ENCODE assay signal across 28 cellular contexts in the genomic region with DNA sequence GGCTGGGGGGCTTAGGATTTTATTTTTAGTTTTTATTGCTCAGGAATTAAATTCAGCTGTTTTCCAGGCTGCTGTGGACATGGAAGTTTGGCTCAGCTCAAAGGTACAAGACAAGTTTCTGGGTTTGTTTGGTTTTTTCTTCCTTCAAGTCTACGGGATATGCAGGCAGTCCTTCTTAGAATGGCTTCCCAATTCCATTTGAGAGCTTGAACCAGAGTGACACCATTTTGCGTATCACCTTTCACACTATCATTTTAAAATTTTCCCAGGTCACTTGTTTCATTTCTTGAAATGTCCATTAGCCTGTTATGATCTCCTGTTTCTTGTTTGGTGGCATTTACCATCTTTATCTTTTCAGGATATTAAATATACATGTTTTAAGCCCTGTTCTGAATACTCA.
"Had no signal": no experiment of that assay in that cellular context is flagged by ENCODE, and none has a peak within 500 bp of the region (broad histone marks: within the 10 kb centered on the region; RNA-seq: fewer than 3 reads in every experiment).

No MANE protein-coding gene starts in this region.

- H3K9me3 Mint-ChIP-seq: natural killer cell; nephron; neural progenitor cell; stimulated activated effector memory CD8-positive, alpha-beta T cell treated with anti-CD3 and anti-CD28 coated beads, Interleukin-12 subunit alpha, Interleukin-12 subunit beta, amount 100 ng/mL, for 72 hours; stimulated activated naive B cell treated with anti-CD40 and anti-IgM and Interleukin-4, amounts not matched to agents 10 μg/mL and 1 μg/mL and 100 μg/mL, for 72 hours; stimulated activated naive CD8-positive, alpha-beta T cell treated with anti-CD3 and anti-CD28 coated beads, Interleukin-15, Interleukin-2, amounts not matched to agents 100 ng/mL and 50 ng/mL, for 24 hours had no signal

- H3K4me3 ChIP-seq: neural progenitor cell, pancreas, psoas muscle, right lobe of liver, sigmoid colon, stomach, thoracic aorta, thyroid gland, tibial nerve, upper lobe of left lung, vagina had no signal

- H3K9me3 ChIP-seq: pancreas, psoas muscle, right lobe of liver, sigmoid colon, stomach, thoracic aorta, thyroid gland, tibial nerve, upper lobe of left lung, vagina had no signal

- H3K9ac ChIP-seq: neural progenitor cell had no signal

- H3K27me3 Mint-ChIP-seq: progenitor cell of endocrine pancreas; stimulated activated naive B cell treated with anti-CD40 and anti-IgM and Interleukin-4, amounts not matched to agents 10 μg/mL and 1 μg/mL and 100 μg/mL, for 72 hours; stimulated activated naive CD8-positive, alpha-beta T cell treated with anti-CD3 and anti-CD28 coated beads, Interleukin-15, Interleukin-2, amounts not matched to agents 100 ng/mL and 50 ng/mL, for 24 hours had no signal

- H3K27me3 ChIP-seq: neural progenitor cell, pancreas, right lobe of liver, sigmoid colon, stomach, thyroid gland, tibial nerve, upper lobe of left lung, vagina had no signal

- ATAC-seq: psoas muscle; right cardiac atrium; stimulated activated naive B cell treated with anti-CD40 and anti-IgM and Interleukin-4, amounts not matched to agents 10 μg/mL and 1 μg/mL and 100 μg/mL, for 72 hours had no signal

- H3K36me3 ChIP-seq: neural progenitor cell, pancreas, right lobe of liver, sigmoid colon, stomach, thoracic aorta, thyroid gland, tibial nerve, upper lobe of left lung, vagina had no signal

- H3K4me3 Mint-ChIP-seq: natural killer cell; nephron; neural progenitor cell; stimulated activated effector memory CD8-positive, alpha-beta T cell treated with anti-CD3 and anti-CD28 coated beads, Interleukin-12 subunit alpha, Interleukin-12 subunit beta, amount 100 ng/mL, for 72 hours; stimulated activated naive B cell treated with anti-CD40 and anti-IgM and Interleukin-4, amounts not matched to agents 10 μg/mL and 1 μg/mL and 100 μg/mL, for 72 hours; stimulated activated naive CD8-positive, alpha-beta T cell treated with anti-CD3 and anti-CD28 coated beads, Interleukin-15, Interleukin-2, amounts not matched to agents 100 ng/mL and 50 ng/mL, for 24 hours had no signal

- H3K27ac Mint-ChIP-seq: neural progenitor cell; progenitor cell of endocrine pancreas; stimulated activated effector memory CD8-positive, alpha-beta T cell treated with anti-CD3 and anti-CD28 coated beads, Interleukin-12 subunit alpha, Interleukin-12 subunit beta, amount 100 ng/mL, for 72 hours; stimulated activated naive B cell treated with anti-CD40 and anti-IgM and Interleukin-4, amounts not matched to agents 10 μg/mL and 1 μg/mL and 100 μg/mL, for 72 hours; stimulated activated naive CD8-positive, alpha-beta T cell treated with anti-CD3 and anti-CD28 coated beads, Interleukin-15, Interleukin-2, amounts not matched to agents 100 ng/mL and 50 ng/mL, for 24 hours had no signal

- H2AFZ ChIP-seq: neural progenitor cell had no signal

- H3K4me1 ChIP-seq: neural progenitor cell, pancreas, psoas muscle, right lobe of liver, stomach, thyroid gland, tibial nerve, upper lobe of left lung, vagina had no signal

- H3K4me2 ChIP-seq: neural progenitor cell had no signal

- H3K4me1 Mint-ChIP-seq: natural killer cell; neural progenitor cell; stimulated activated naive B cell treated with anti-CD40 and anti-IgM and Interleukin-4, amounts not matched to agents 10 μg/mL and 1 μg/mL and 100 μg/mL, for 72 hours had no signal

- DNase-seq: natural killer cell; nucleus accumbens; pancreas; posterior cingulate gyrus; psoas muscle; right cardiac atrium; right lobe of liver; sigmoid colon; small intestine; stimulated activated CD4-positive, alpha-beta T cell treated with anti-CD3 and anti-CD28 coated beads, Interleukin-15, amount 100 ng/mL, for 24 hours; stimulated activated CD4-positive, alpha-beta T cell treated with anti-CD3 and anti-CD28 coated beads, Interleukin-2, amount 100 ng/mL, for 24 hours; stimulated activated CD4-positive, alpha-beta T cell treated with anti-CD3 and anti-CD28 coated beads, Interleukin-2, amount 100 ng/mL, for 48 hours; stimulated activated CD4-positive, alpha-beta T cell treated with anti-CD3 and anti-CD28 coated beads, Interleukin-4, amount 100 ng/mL, for 24 hours; stimulated activated naive B cell treated with anti-CD40 and anti-IgM and Interleukin-4, amounts not matched to agents 10 μg/mL and 1 μg/mL and 100 μg/mL, for 72 hours; stimulated activated naive CD4-positive, alpha-beta T cell treated with Interleukin-2 at 50 U/mL for 16 hours; stomach; thyroid gland; trophoblast cell had no signal

- H3K27ac ChIP-seq: neural progenitor cell, pancreas, psoas muscle, right lobe of liver, sigmoid colon, stomach, thoracic aorta, thyroid gland, tibial nerve, upper lobe of left lung, vagina had no signal

- FAIRE-seq: pancreas, small intestine, urothelium cell line had no signal
